28 cellular contexts compared by ENCODE assay signal in the genomic region with DNA sequence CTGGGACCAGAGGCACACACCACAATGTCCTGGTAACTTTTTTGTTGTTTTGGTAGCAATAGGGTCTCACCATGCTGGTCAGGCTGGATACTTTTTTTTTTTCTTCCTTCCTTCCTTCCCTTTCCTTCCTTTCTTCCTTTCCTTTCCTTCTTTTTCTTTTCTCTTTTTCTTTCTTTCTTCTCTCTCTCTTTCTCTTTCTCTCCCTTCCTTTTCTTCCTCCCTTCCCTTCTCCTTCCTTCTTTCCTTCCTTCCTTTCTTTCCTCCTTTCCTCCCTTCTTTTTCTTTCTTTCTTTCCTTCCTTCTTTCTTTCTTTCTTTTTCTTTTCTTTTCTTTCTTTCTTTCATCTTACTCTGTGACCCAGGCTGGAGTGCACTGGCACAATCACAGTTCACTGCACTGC.
"Had no signal": no experiment of that assay in that cellular context is flagged by ENCODE, and none has a peak within 500 bp of the region (broad histone marks: within the 10 kb centered on the region; RNA-seq: fewer than 3 reads in every experiment).

No MANE protein-coding gene starts in this region.

- H3K36me3 Mint-ChIP-seq: immature natural killer cell; mesothelial cell of epicardium; naive B cell; natural killer cell; neural progenitor cell; stimulated activated naive B cell treated with anti-CD40 and anti-IgM and Interleukin-4, amounts not matched to agents 10 μg/mL and 1 μg/mL and 100 μg/mL, for 72 hours had no signal

- H3K4me1 Mint-ChIP-seq: immature natural killer cell; mesothelial cell of epicardium; naive B cell; natural killer cell; nephron progenitor cell; neural progenitor cell; stimulated activated naive B cell treated with anti-CD40 and anti-IgM and Interleukin-4, amounts not matched to agents 10 μg/mL and 1 μg/mL and 100 μg/mL, for 72 hours had no signal

- ATAC-seq: left colon; left lung; natural killer cell; right lobe of liver; stimulated activated naive B cell treated with anti-CD40 and anti-IgM and Interleukin-4, amounts not matched to agents 10 μg/mL and 1 μg/mL and 100 μg/mL, for 72 hours; stimulated activated naive CD8-positive, alpha-beta T cell treated with anti-CD3 and anti-CD28 coated beads, Interleukin-15, Interleukin-2, amounts not matched to agents 100 U/mL and 50 U/mL, for 24 hours had no signal

- H3K9me3 ChIP-seq: left lung, neutrophil, ovary, right atrium auricular region, right lobe of liver, stomach, testis, thyroid gland, transverse colon, upper lobe of left lung, uterus had no signal

- H3K4me1 ChIP-seq: neural progenitor cell, right atrium auricular region, stomach, testis, thyroid gland, transverse colon, uterus had no signal

- H3K9ac ChIP-seq: neural progenitor cell had no signal

- H3K4me3 ChIP-seq: left lung, lung, neural progenitor cell, ovary, right atrium auricular region, right lobe of liver, smooth muscle cell, stomach, testis, thyroid gland, transverse colon, upper lobe of left lung, uterus had no signal

- H3K27ac ChIP-seq: left lung, neural progenitor cell, neutrophil, ovary, right atrium auricular region, right lobe of liver, stomach, testis, thyroid gland, transverse colon, upper lobe of left lung, uterus had no signal

- H3K27me3 Mint-ChIP-seq: progenitor cell of endocrine pancreas; stimulated activated naive B cell treated with anti-CD40 and anti-IgM and Interleukin-4, amounts not matched to agents 10 μg/mL and 1 μg/mL and 100 μg/mL, for 72 hours had no signal

- H3K27me3 ChIP-seq: left lung, neural progenitor cell, neutrophil, ovary, right atrium auricular region, right lobe of liver, stomach, testis, thyroid gland, transverse colon, upper lobe of left lung, uterus had no signal

- H3K9me3 Mint-ChIP-seq: immature natural killer cell; mesothelial cell of epicardium; naive B cell; natural killer cell; nephron progenitor cell; neural progenitor cell; stimulated activated naive B cell treated with anti-CD40 and anti-IgM and Interleukin-4, amounts not matched to agents 10 μg/mL and 1 μg/mL and 100 μg/mL, for 72 hours had no signal

- H3K27ac Mint-ChIP-seq: immature natural killer cell; mesothelial cell of epicardium; natural killer cell; nephron progenitor cell; neural progenitor cell; progenitor cell of endocrine pancreas; stimulated activated naive B cell treated with anti-CD40 and anti-IgM and Interleukin-4, amounts not matched to agents 10 μg/mL and 1 μg/mL and 100 μg/mL, for 72 hours had no signal

- DNase-seq: hypothalamus; immature natural killer cell; kidney; left colon; left lung; mesendoderm; naive B cell; natural killer cell; nephron progenitor cell; ovary; right lobe of liver; stimulated activated CD4-positive, alpha-beta T cell treated with anti-CD3 and anti-CD28 coated beads, Interleukin-1b, Interleukin-23, amount 100 ng/mL, for 48 hours; stimulated activated CD4-positive, alpha-beta T cell treated with anti-CD3 and anti-CD28 coated beads, Interleukin-4, amount 100 ng/mL, for 1 hour; stimulated activated naive B cell treated with anti-CD40 and anti-IgM and Interleukin-4, amounts not matched to agents 10 μg/mL and 1 μg/mL and 100 μg/mL, for 72 hours; stimulated activated naive CD8-positive, alpha-beta T cell treated with anti-CD3 and anti-CD28 coated beads, Interleukin-15, Interleukin-2, amounts not matched to agents 100 U/mL and 50 U/mL, for 24 hours; stomach; testis; thyroid gland; transverse colon; uterus had no signal

- H3K4me3 Mint-ChIP-seq: immature natural killer cell; mesothelial cell of epicardium; naive B cell; natural killer cell; nephron progenitor cell; neural progenitor cell; stimulated activated naive B cell treated with anti-CD40 and anti-IgM and Interleukin-4, amounts not matched to agents 10 μg/mL and 1 μg/mL and 100 μg/mL, for 72 hours had no signal

- H2AFZ ChIP-seq: neural progenitor cell had no signal

- H3K4me2 ChIP-seq: neural progenitor cell, smooth muscle cell had no signal

- H3K36me3 ChIP-seq: left lung, neural progenitor cell, neutrophil, ovary, right atrium auricular region, right lobe of liver, stomach, thyroid gland, transverse colon, upper lobe of left lung, uterus had no signal
